ENCODE assay signal across 17 cellular contexts in the genomic region with DNA sequence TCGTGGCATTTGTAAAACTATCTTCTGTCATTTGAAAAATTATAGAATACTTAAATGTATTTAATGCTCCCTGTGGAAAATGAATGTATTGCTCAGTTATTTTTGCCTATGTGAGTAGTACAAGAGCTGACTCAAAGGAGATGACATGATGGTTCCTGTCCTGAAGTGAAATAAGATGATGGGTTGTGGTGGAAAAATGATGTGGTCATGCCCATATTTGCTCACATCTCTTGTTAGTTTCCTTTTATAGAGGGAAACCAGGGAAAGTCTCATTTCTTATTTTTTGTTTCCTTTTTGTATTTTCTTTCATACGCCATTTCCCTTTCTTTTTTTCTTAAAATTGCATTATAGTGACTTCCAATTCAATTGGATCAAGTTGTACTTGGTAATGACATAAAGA. TPM values are rescaled to one million over a fixed set of nuclear protein-coding genes. Genes with fewer than 3 reads are reported as not detected.
DNase-seq lines count a peak whose midpoint lies in the region; ATAC-seq, FAIRE-seq and TF ChIP-seq lines count a peak whose summit lies in the region.
"Had no signal": no experiment of that assay in that cellular context is flagged by ENCODE, and none has a peak within 500 bp of the region (broad histone marks: within the 10 kb centered on the region; RNA-seq: fewer than 3 reads in every experiment).

No MANE protein-coding gene starts in this region.

- H3K9me1 ChIP-seq in endothelial cell of umbilical vein (replicated peaks; ENCODE audit: control insufficient read depth, extremely low read depth, insufficient read depth, low read length), result no peaks in the 10 kb centered on the region

- peaks cover 21% of the 10 kb centered on the region for H3K4me1 Mint-ChIP-seq in activated CD4-positive, alpha-beta T cell treated with anti-CD3 and anti-CD28 coated beads for 36 hours
- H3K4me1 Mint-ChIP-seq in T-helper 17 cell, result no peaks in the 10 kb centered on the region
- H3K4me1 Mint-ChIP-seq: immature natural killer cell had no signal

- H4K20me1 ChIP-seq in endothelial cell of umbilical vein (replicated peaks; ENCODE audit: control insufficient read depth, extremely low read depth, insufficient read depth, low read length), result no peaks in the 10 kb centered on the region

- H3K27me3 ChIP-seq in endothelial cell of umbilical vein (ENCODE audit: control insufficient read depth in 2 of 2, insufficient read depth in 2 of 2, low read length in 2 of 2) (no peaks in the 10 kb centered on the region), skeletal muscle satellite cell (ENCODE audit: control insufficient read depth, insufficient read depth, low read length) (peaks cover 4% of the 10 kb centered on the region)

- no peaks in the 10 kb centered on the region for H3K9me3 ChIP-seq in endothelial cell of umbilical vein (replicated peaks; ENCODE audit: control insufficient read depth, insufficient read depth, low read length)
- H3K9me3 ChIP-seq in skeletal muscle satellite cell (replicated peaks; ENCODE audit: low read length), result no peaks in the 10 kb centered on the region
- no peaks in the 10 kb centered on the region for H3K9me3 ChIP-seq in T-helper 17 cell (ENCODE audit: control insufficient read depth, low read length, poor library complexity, severe bottlenecking)

- TF ChIP-seq POLR2A in endothelial cell of umbilical vein (IDR thresholded peaks at IDR 0.05; ENCODE audit: low read depth, low read length) (no peak), GM18505 (IDR thresholded peaks at IDR 0.05; ENCODE audit: borderline replicate concordance, extremely low read depth, insufficient read depth, insufficient read length) (no peak)

- H3K4me3 ChIP-seq in endothelial cell of umbilical vein (replicated peaks in 1 of 3; ENCODE audit: insufficient read depth in 1 of 3, low read depth in 1 of 3, low read length in 3 of 3), result no peak overlapping the region
- H3K4me3 ChIP-seq in skeletal muscle satellite cell (ENCODE audit: low read length), result no peak overlapping the region

- FAIRE-seq in endothelial cell of umbilical vein (lab: Jason Lieb, UNC), result peak; percentile 18

- POLR2A ChIA-PET in activated CD4-positive, alpha-beta T cell treated with anti-CD3 and anti-CD28 coated beads for 36 hours (lab: Charles Lee), result no interaction called here
- POLR2A ChIA-PET in endothelial cell of umbilical vein (lab: Charles Lee), result no interaction called here

- H3K4me1 ChIP-seq in endothelial cell of umbilical vein (ENCODE audit: control insufficient read depth, extremely low read depth, insufficient read depth, low read length), result peaks cover 29% of the 10 kb centered on the region
- peaks cover 16% of the 10 kb centered on the region for H3K4me1 ChIP-seq in skeletal muscle satellite cell (ENCODE audit: control insufficient read depth, insufficient read depth, low read length)

- no peak overlapping the region for H3K4me3 Mint-ChIP-seq in activated CD4-positive, alpha-beta T cell treated with anti-CD3 and anti-CD28 coated beads for 36 hours
- no peak overlapping the region for H3K4me3 Mint-ChIP-seq in T-helper 17 cell
- H3K4me3 Mint-ChIP-seq: activated naive CD4-positive, alpha-beta T cell treated with anti-CD3 and anti-CD28 coated beads for 36 hours; effector memory CD8-positive, alpha-beta T cell; immature natural killer cell had no signal

- H3K4me2 ChIP-seq in endothelial cell of umbilical vein (ENCODE audit: insufficient read depth, low read length), result peak overlapping the region; percentile 78
- peak overlapping the region; percentile 65 for H3K4me2 ChIP-seq in skeletal muscle satellite cell (ENCODE audit: low read length)

- H2AFZ ChIP-seq in endothelial cell of umbilical vein (ENCODE audit: low read depth, low read length), result no peak overlapping the region

- H3K79me2 ChIP-seq in endothelial cell of umbilical vein (ENCODE audit: control insufficient read depth, insufficient read depth, low read length), result peaks cover 78% of the 10 kb centered on the region

- intact Hi-C loops in activated CD4-positive, alpha-beta T cell treated with anti-CD3 and anti-CD28 coated beads for 36 hours (cut with DNase I, micrococcal nuclease), result loop anchor here in 1 of 2 experiments (1.0 kb wide), 1 partner anchor 33 kb away; no protein-coding TSS in a partner anchor
- intact Hi-C loops in endothelial cell of umbilical vein (cut with micrococcal nuclease), result loop anchor here (1.0 kb wide), 1 partner anchor 8 kb away; no protein-coding TSS in a partner anchor

- peak overlapping the region; percentile 42 for H3K27ac Mint-ChIP-seq in activated CD4-positive, alpha-beta T cell treated with anti-CD3 and anti-CD28 coated beads for 36 hours
- no peak overlapping the region for H3K27ac Mint-ChIP-seq in T-helper 17 cell
- H3K27ac Mint-ChIP-seq: activated naive CD4-positive, alpha-beta T cell treated with anti-CD3 and anti-CD28 coated beads for 36 hours; effector memory CD8-positive, alpha-beta T cell; immature natural killer cell had no signal

- dilution Hi-C loops in endothelial cell of umbilical vein (cut with MboI; ENCODE audit: extremely low pct_ligation_motif_present, low sequenced_read_pairs), result no loop called here

- no peaks in the 10 kb centered on the region for H3K27me3 Mint-ChIP-seq in activated CD4-positive, alpha-beta T cell treated with anti-CD3 and anti-CD28 coated beads for 36 hours
- no peaks in the 10 kb centered on the region for H3K27me3 Mint-ChIP-seq in T-helper 17 cell
- H3K27me3 Mint-ChIP-seq: effector memory CD8-positive, alpha-beta T cell had no signal

- H3K9ac ChIP-seq in endothelial cell of umbilical vein (replicated peaks; ENCODE audit: extremely low read depth, insufficient read depth, low read length) (peak overlapping the region; percentile 17), skeletal muscle satellite cell (ENCODE audit: low read depth, low read length) (no peak overlapping the region)

- no peaks in the 10 kb centered on the region for H3K36me3 Mint-ChIP-seq in activated CD4-positive, alpha-beta T cell treated with anti-CD3 and anti-CD28 coated beads for 36 hours (ENCODE audit: low read depth)
- no peaks in the 10 kb centered on the region for H3K36me3 Mint-ChIP-seq in T-helper 17 cell (ENCODE audit: low read depth)
- H3K36me3 Mint-ChIP-seq: immature natural killer cell had no signal

- no peak for TF ChIP-seq CTCF in endothelial cell of umbilical vein (IDR thresholded peaks at IDR 0.05; ENCODE audit: extremely low read depth in 1 of 2, insufficient read depth in 1 of 2, low read depth in 1 of 2, low read length in 2 of 2)

- H3K9me3 Mint-ChIP-seq in activated CD4-positive, alpha-beta T cell treated with anti-CD3 and anti-CD28 coated beads for 36 hours (ENCODE audit: low read depth), result no peaks in the 10 kb centered on the region
- H3K9me3 Mint-ChIP-seq: activated naive CD4-positive, alpha-beta T cell treated with anti-CD3 and anti-CD28 coated beads for 36 hours; effector memory CD8-positive, alpha-beta T cell; immature natural killer cell had no signal

- ATAC-seq in activated CD4-positive, alpha-beta T cell treated with anti-CD3 and anti-CD28 coated beads for 36 hours, result peak; percentile 80
- ATAC-seq in GM18505 (IDR thresholded peaks at IDR 0.05; ENCODE audit: unreplicated experiment) (no peak), T-helper 17 cell (no peak), GM19328 (IDR thresholded peaks at IDR 0.05; ENCODE audit: unreplicated experiment) (no peak)
- ATAC-seq: effector memory CD8-positive, alpha-beta T cell; HCT116; Panc1 had no signal

- peak overlapping the region; percentile 70 for H3K27ac ChIP-seq in endothelial cell of umbilical vein (ENCODE audit: insufficient read depth, low read depth, low read length)
- H3K27ac ChIP-seq: 22Rv1 had no signal

- no peaks in the 10 kb centered on the region for H3K36me3 ChIP-seq in endothelial cell of umbilical vein (ENCODE audit: control insufficient read depth in 2 of 2, extremely low read depth in 1 of 2, insufficient read depth in 2 of 2, low read length in 2 of 2)
- H3K36me3 ChIP-seq in skeletal muscle satellite cell (ENCODE audit: insufficient read depth, low read length), result no peaks in the 10 kb centered on the region

- BruUV-seq in endothelial cell of umbilical vein (replicated peaks; lab: Mats Ljungman, UMichigan), result no TSS peak

- CTCF ChIA-PET in activated CD4-positive, alpha-beta T cell treated with anti-CD3 and anti-CD28 coated beads for 36 hours (lab: Charles Lee), result no interaction called here
- CTCF ChIA-PET in endothelial cell of umbilical vein (lab: Charles Lee), result no interaction called here

- peak; percentile 7 for DNase-seq in activated CD4-positive, alpha-beta T cell treated with anti-CD3 and anti-CD28 coated beads for 36 hours
- DNase-seq in activated CD4-positive, alpha-beta T cell treated with anti-CD3 and anti-CD28 coated beads, Interleukin-2, amount 50 U/mL, for 4 hours, result no peak
- peak; percentile 71 for DNase-seq in MV-4-11 (lab: John Stamatoyannopoulos, UW)
- peak; percentile 61 for DNase-seq in endothelial cell of umbilical vein (ENCODE audit: low read depth, low spot score)
- no peak for DNase-seq in T-helper 17 cell
- DNase-seq: activated CD4-positive, CD25-positive, alpha-beta regulatory T cell; activated naive CD4-positive, alpha-beta T cell treated with anti-CD3 and anti-CD28 coated beads for 36 hours; DMS79; effector memory CD8-positive, alpha-beta T cell; immature natural killer cell; NCI-H1417 had no signal

TF ChIP-seq in endothelial cell of umbilical vein, 7 proteins besides CTCF, POLR2A, EP300 and RAD21 (continues in another document):
- TF ChIP-seq, protein P1, sequence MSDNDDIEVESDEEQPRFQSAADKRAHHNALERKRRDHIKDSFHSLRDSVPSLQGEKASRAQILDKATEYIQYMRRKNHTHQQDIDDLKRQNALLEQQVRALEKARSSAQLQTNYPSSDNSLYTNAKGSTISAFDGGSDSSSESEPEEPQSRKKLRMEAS (IDR thresholded peaks at IDR 0.05; ENCODE audit: insufficient read depth, insufficient read length), result no peak
- TF ChIP-seq POLR2AphosphoS5 (IDR thresholded peaks at IDR 0.05; ENCODE audit: insufficient read depth, low read depth, low read length) (no peak), FOS (IDR thresholded peaks at IDR 0.05; ENCODE audit: borderline replicate concordance, insufficient read depth, low read length) (peak; percentile 27), GATA2 (IDR thresholded peaks at IDR 0.05; ENCODE audit: insufficient read depth, insufficient read length, low read depth, low read length) (no peak)

RNA-seq across cellular contexts. Expression of a gene that starts 23.7 kb away (rescaled TPM):
- total RNA-seq in activated CD4-positive, alpha-beta T cell treated with anti-CD3 and anti-CD28 coated beads for 36 hours, result 1 to 10 TPM; 3.1 to 3.2 TPM
- 305 and 329 TPM in 2 replicates for total RNA-seq in endothelial cell of umbilical vein
- polyA plus RNA-seq in endothelial cell of umbilical vein, result 85.0 and 120 TPM in 2 replicates
- 172 and 187 TPM in 2 replicates for polyA plus RNA-seq in endothelial cell of umbilical vein (2011; cell fraction: cytosol; rRNA removed)
- polyA plus RNA-seq in endothelial cell of umbilical vein (2011; cell fraction: nucleus; rRNA removed), result 156 and 211 TPM in 2 replicates
- polyA plus RNA-seq in endothelial cell of umbilical vein (2012), result 277 and 383 TPM in 2 replicates
- polyA minus RNA-seq in endothelial cell of umbilical vein, result 147 and 150 TPM in 2 replicates
- 63.9 TPM for polyA minus RNA-seq in endothelial cell of umbilical vein (2011; cell fraction: cytosol; rRNA and poly(A)+ RNA removed)
- 76.7 and 125 TPM in 2 replicates for polyA minus RNA-seq in endothelial cell of umbilical vein (2011; cell fraction: nucleus; rRNA and poly(A)+ RNA removed)
- 144 and 162 TPM in 2 replicates for total RNA-seq in skeletal muscle satellite cell (2012; rRNA removed)
- 1 to 10 TPM in 1 of 2 donors, not detected in 1; 1.0 TPM for total RNA-seq in T-helper 17 cell

Comparison
In these comparisons a context has a peak if more than half of its experiments do, and no peak if none do; other contexts are left out.
1. DNase-seq: peak in activated CD4-positive, alpha-beta T cell treated with anti-CD3 and anti-CD28 coated beads for 36 hours (single experiment), MV-4-11 (single experiment) and endothelial cell of umbilical vein (single experiment); none in activated CD4-positive, alpha-beta T cell treated with anti-CD3 and anti-CD28 coated beads, Interleukin-2, amount 50 U/mL, for 4 hours (0 of 2) and T-helper 17 cell (0 of 3).
2. RNA of a gene that starts 23.7 kb away (total RNA-seq): 305 to 329 TPM in endothelial cell of umbilical vein; 3.1 to 3.2 TPM in activated CD4-positive, alpha-beta T cell treated with anti-CD3 and anti-CD28 coated beads for 36 hours and 1.0 TPM in T-helper 17 cell; every median in the first group is over 10 times any median in the second.